Comparison of ENCODE assay signal across 18 cellular contexts in genomic region chr1:6269997-6270401, GRCh38. TPM values are rescaled to one million over a fixed set of nuclear protein-coding genes. Genes with fewer than 3 reads are reported as not detected.
DNase-seq lines count a peak whose midpoint lies in the region; ATAC-seq and TF ChIP-seq lines count a peak whose summit lies in the region.
"Had no signal": no experiment of that assay in that cellular context is flagged by ENCODE, and none has a peak within 500 bp of the region (broad histone marks: within the 10 kb centered on the region; RNA-seq: fewer than 3 reads in every experiment).

No MANE protein-coding gene starts in this region.

- H3K4me1 Mint-ChIP-seq in glutamatergic neuron (ENCODE audit: low read depth, unreplicated experiment), result peaks cover 66% of the 10 kb centered on the region
- no peaks in the 10 kb centered on the region for H3K4me1 Mint-ChIP-seq in natural killer cell
- H3K4me1 Mint-ChIP-seq: activated T-helper 17 cell treated with anti-CD3 and anti-CD28 coated beads, Interleukin-2, amount 50 U/mL, for 72 hours had no signal

- H3K27me3 Mint-ChIP-seq in glutamatergic neuron (ENCODE audit: unreplicated experiment), result peaks cover 11% of the 10 kb centered on the region
- H3K27me3 Mint-ChIP-seq in natural killer cell (ENCODE audit: low read depth in 2 of 2), result no peaks in the 10 kb centered on the region
- H3K27me3 Mint-ChIP-seq: activated CD4-positive, alpha-beta memory T cell treated with anti-CD3 and anti-CD28 coated beads, Interleukin-2, amount 10 ng/mL, durations not matched to agents 7 days and 5 days; activated T-helper 17 cell treated with anti-CD3 and anti-CD28 coated beads, Interleukin-2, amount 50 U/mL, for 72 hours had no signal

- H3K27ac Mint-ChIP-seq in glutamatergic neuron (ENCODE audit: unreplicated experiment), result peak overlapping the region; percentile 97
- no peak overlapping the region for H3K27ac Mint-ChIP-seq in natural killer cell
- H3K27ac Mint-ChIP-seq: activated CD4-positive, alpha-beta memory T cell treated with anti-CD3 and anti-CD28 coated beads, Interleukin-2, amount 10 ng/mL, durations not matched to agents 7 days and 5 days; activated T-helper 17 cell treated with anti-CD3 and anti-CD28 coated beads, Interleukin-2, amount 50 U/mL, for 72 hours had no signal

- TF ChIP-seq CTCF in 22Rv1 (IDR thresholded peaks at IDR 0.05), result no peak
- no peak for TF ChIP-seq CTCF in glutamatergic neuron (IDR thresholded peaks at IDR 0.05; ENCODE audit: partially characterized antibody, unreplicated experiment)
- TF ChIP-seq CTCF in natural killer cell (IDR thresholded peaks at IDR 0.05), result no peak

- intact Hi-C loops in natural killer cell (cut with micrococcal nuclease), result no loop called here

- H3K36me3 Mint-ChIP-seq in glutamatergic neuron (ENCODE audit: unreplicated experiment) (no peaks in the 10 kb centered on the region), natural killer cell (no peaks in the 10 kb centered on the region)

- H3K4me3 Mint-ChIP-seq in glutamatergic neuron (ENCODE audit: unreplicated experiment) (peak overlapping the region; percentile 65), natural killer cell (no peak overlapping the region)
- H3K4me3 Mint-ChIP-seq: activated CD4-positive, alpha-beta memory T cell treated with anti-CD3 and anti-CD28 coated beads, Interleukin-2, amount 10 ng/mL, durations not matched to agents 7 days and 5 days; activated T-helper 17 cell treated with anti-CD3 and anti-CD28 coated beads, Interleukin-2, amount 50 U/mL, for 72 hours had no signal

- ATAC-seq in HG02610 (IDR thresholded peaks at IDR 0.05; ENCODE audit: unreplicated experiment), result no peak
- ATAC-seq in natural killer cell, result no peak
- ATAC-seq: activated T-helper 17 cell treated with anti-CD3 and anti-CD28 coated beads, Interleukin-2, amount 50 U/mL, for 72 hours; Right ventricle myocardium inferior had no signal

- DNase-seq in NCI-H1417 (lab: John Stamatoyannopoulos, UW) (peak; percentile 75 to 90 (median 82)), NCI-H524 treated with DMSO at 0.1 percent for 48 hours (lab: John Stamatoyannopoulos, UW) (peak; percentile 28), glutamatergic neuron (peak; percentile 67), globus pallidus (ENCODE audit: low spot score) (no peak), natural killer cell (no peak), SKM-1 treated with dmso at 0.1 percent for 144 hours (lab: John Stamatoyannopoulos, UW; ENCODE audit: unreplicated experiment) (no peak)
- DNase-seq: ACHN; activated CD4-positive, alpha-beta memory T cell treated with anti-CD3 and anti-CD28 coated beads, Interleukin-2, amount 10 ng/mL, durations not matched to agents 7 days and 5 days; GOT3; KBM-7; mammary epithelial cell; testis had no signal

- H3K9me3 Mint-ChIP-seq in glutamatergic neuron (ENCODE audit: unreplicated experiment), result peaks cover 11% of the 10 kb centered on the region
- H3K9me3 Mint-ChIP-seq in natural killer cell, result no peaks in the 10 kb centered on the region
- H3K9me3 Mint-ChIP-seq: activated CD4-positive, alpha-beta memory T cell treated with anti-CD3 and anti-CD28 coated beads, Interleukin-2, amount 10 ng/mL, durations not matched to agents 7 days and 5 days; activated T-helper 17 cell treated with anti-CD3 and anti-CD28 coated beads, Interleukin-2, amount 50 U/mL, for 72 hours had no signal

- peak overlapping the region; percentile 36; the same call in 1 of the 2 replicates for H3K27ac ChIP-seq in 22Rv1
- H3K27ac ChIP-seq: testis had no signal

RNA-seq across cellular contexts. Expression of gene GPR153, which starts 9.1 kb away (rescaled TPM):
- total RNA-seq in glutamatergic neuron (ENCODE audit: unreplicated experiment) (174 TPM), natural killer cell (1 to 10 TPM; 8.5 to 9.7 (median 8.7) TPM)

RNA-seq across cellular contexts. Expression of gene HES3, which starts 26.0 kb away (rescaled TPM):
- total RNA-seq in glutamatergic neuron (ENCODE audit: unreplicated experiment) (0.66 TPM), natural killer cell (not detected)
- total RNA-seq: activated CD4-positive, alpha-beta memory T cell treated with anti-CD3 and anti-CD28 coated beads, Interleukin-2, amount 10 ng/mL, durations not matched to agents 7 days and 5 days; activated T-helper 17 cell treated with anti-CD3 and anti-CD28 coated beads, Interleukin-2, amount 50 U/mL, for 72 hours; mammary epithelial cell; NCI-H460; omental fat pad; Right ventricle myocardium inferior; testis had no signal

RNA-seq across cellular contexts. Expression of gene ICMT, which starts 34.2 kb away (rescaled TPM):
- 55.5 TPM for total RNA-seq in glutamatergic neuron (ENCODE audit: unreplicated experiment)
- total RNA-seq in natural killer cell, result 10 to 100 TPM in 2 of 3 donors, 1 to 10 TPM in 1; 8.6 to 16.9 (median 15.6) TPM

Comparison
In these comparisons a context has a peak if more than half of its experiments do, and no peak if none do; other contexts are left out.
1. DNase-seq: peak in NCI-H1417 (3 of 3), NCI-H524 treated with DMSO at 0.1 percent for 48 hours (single experiment) and glutamatergic neuron (single experiment); none in globus pallidus (single experiment), natural killer cell (single experiment) and SKM-1 treated with dmso at 0.1 percent for 144 hours (single experiment).
2. RNA of gene GPR153, which starts 9.1 kb away (total RNA-seq): 174 TPM in glutamatergic neuron (single experiment); 8.5 to 9.7 TPM in natural killer cell; every median in the first group is over 10 times any median in the second.